In the genomic region with DNA sequence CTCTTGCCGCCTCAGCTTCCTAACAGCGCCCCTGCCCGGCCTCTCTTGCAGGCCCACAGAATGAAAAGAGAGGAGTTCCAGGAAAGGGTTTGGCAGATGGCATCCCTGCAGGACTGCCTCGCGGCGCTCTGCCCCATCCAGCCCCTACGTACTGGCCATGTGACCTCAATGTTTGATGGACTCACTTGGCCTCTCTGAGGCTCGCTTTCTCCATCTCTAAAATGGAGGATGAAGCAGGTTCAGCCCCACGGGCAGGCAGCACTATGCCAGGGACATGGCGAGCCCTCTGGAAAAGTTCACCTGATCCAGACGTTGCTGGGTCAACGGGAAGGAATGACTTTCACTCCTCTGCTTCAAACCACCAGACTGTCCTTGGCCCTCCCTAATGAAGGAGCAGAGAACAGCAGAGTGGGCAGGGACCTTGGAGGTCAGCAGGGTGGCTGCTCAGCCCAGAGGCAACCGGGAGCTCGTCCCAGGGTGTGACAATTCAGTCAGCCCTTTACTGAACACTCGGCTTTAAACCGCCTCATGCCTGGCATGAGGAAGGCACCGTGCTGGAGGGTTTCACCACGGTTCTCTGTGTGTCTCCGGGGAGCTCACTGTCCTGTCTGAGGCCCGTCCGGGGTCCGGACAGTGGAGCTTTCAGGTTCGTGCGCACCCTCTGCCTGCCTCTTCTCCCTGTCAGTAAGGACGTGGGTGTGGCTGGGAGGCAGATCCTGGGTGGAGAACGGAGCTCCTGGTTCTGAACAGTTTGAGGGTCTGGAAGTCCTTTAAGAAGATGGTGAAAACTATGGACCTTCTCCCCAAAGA, we compare ENCODE assay signal across 21 cellular contexts.
"Had no signal": no experiment of that assay in that cellular context is flagged by ENCODE, and none has a peak within 500 bp of the region (broad histone marks: within the 10 kb centered on the region; RNA-seq: fewer than 3 reads in every experiment).

No MANE protein-coding gene starts in this region.

- H3K4me3 Mint-ChIP-seq: activated naive CD4-positive, alpha-beta T cell treated with anti-CD3 and anti-CD28 coated beads, Interleukin-2, amount 50 U/mL, for 24 hours; natural killer cell; T-helper 17 cell had no signal

- H3K4me3 ChIP-seq: cardiac muscle cell, dorsolateral prefrontal cortex, thyroid gland had no signal

- H3K4me1 ChIP-seq: parathyroid adenoma had no signal

- H3K36me3 ChIP-seq: cardiac muscle cell, thyroid gland had no signal

- H3K36me3 Mint-ChIP-seq: activated naive CD4-positive, alpha-beta T cell treated with anti-CD3 and anti-CD28 coated beads, Interleukin-2, amount 50 U/mL, for 24 hours; natural killer cell had no signal

- H3K9me3 Mint-ChIP-seq: activated naive CD4-positive, alpha-beta T cell treated with anti-CD3 and anti-CD28 coated beads, Interleukin-2, amount 50 U/mL, for 24 hours; natural killer cell had no signal

- H3K27me3 ChIP-seq: cardiac muscle cell, dorsolateral prefrontal cortex, thyroid gland had no signal

- DNase-seq: activated CD4-positive, alpha-beta T cell treated with anti-CD3 and anti-CD28 coated beads for 1 hour; activated CD8-positive, alpha-beta memory T cell treated with anti-CD3 and anti-CD28 coated beads for 24 hours; activated CD8-positive, alpha-beta memory T cell treated with anti-CD3 and anti-CD28 coated beads, Interleukin-2, amount 50 U/mL, for 48 hours; activated gamma-delta T cell; activated T-cell treated with anti-CD3 and anti-CD28 coated beads, Interleukin-2, amount 50 U/mL, for 48 hours; amniotic stem cell; foreskin melanocyte; glutamatergic neuron; natural killer cell; stimulated activated CD4-positive, alpha-beta T cell treated with anti-CD3 and anti-CD28 coated beads, Interleukin-12 subunit alpha, Interleukin-12 subunit beta, amount 100 ng/mL, for 4 hours; stimulated activated CD4-positive, alpha-beta T cell treated with anti-CD3 and anti-CD28 coated beads, Interleukin-1b, Interleukin-23, amount 100 ng/mL, for 48 hours; stimulated activated CD8-positive, alpha-beta memory T cell treated with anti-CD3 and anti-CD28 coated beads, Interleukin-4, amount 100 ng/mL, for 48 hours; stimulated activated naive CD4-positive, alpha-beta T cell treated with Interleukin-2 at 50 U/mL for 16 hours; T-helper 17 cell; thyroid gland had no signal

- H3K27ac Mint-ChIP-seq: activated naive CD4-positive, alpha-beta T cell treated with anti-CD3 and anti-CD28 coated beads, Interleukin-2, amount 50 U/mL, for 24 hours; natural killer cell; T-helper 17 cell had no signal

- H3K4me1 Mint-ChIP-seq: activated naive CD4-positive, alpha-beta T cell treated with anti-CD3 and anti-CD28 coated beads, Interleukin-2, amount 50 U/mL, for 24 hours; natural killer cell; T-helper 17 cell had no signal

- ATAC-seq: natural killer cell, T-helper 17 cell had no signal

- H3K27ac ChIP-seq: cardiac muscle cell, epithelial cell of prostate, parathyroid adenoma, thyroid gland, VCaP had no signal

- H3K9me3 ChIP-seq: thyroid gland had no signal
